8 cellular contexts compared by ENCODE assay signal in the genomic region with DNA sequence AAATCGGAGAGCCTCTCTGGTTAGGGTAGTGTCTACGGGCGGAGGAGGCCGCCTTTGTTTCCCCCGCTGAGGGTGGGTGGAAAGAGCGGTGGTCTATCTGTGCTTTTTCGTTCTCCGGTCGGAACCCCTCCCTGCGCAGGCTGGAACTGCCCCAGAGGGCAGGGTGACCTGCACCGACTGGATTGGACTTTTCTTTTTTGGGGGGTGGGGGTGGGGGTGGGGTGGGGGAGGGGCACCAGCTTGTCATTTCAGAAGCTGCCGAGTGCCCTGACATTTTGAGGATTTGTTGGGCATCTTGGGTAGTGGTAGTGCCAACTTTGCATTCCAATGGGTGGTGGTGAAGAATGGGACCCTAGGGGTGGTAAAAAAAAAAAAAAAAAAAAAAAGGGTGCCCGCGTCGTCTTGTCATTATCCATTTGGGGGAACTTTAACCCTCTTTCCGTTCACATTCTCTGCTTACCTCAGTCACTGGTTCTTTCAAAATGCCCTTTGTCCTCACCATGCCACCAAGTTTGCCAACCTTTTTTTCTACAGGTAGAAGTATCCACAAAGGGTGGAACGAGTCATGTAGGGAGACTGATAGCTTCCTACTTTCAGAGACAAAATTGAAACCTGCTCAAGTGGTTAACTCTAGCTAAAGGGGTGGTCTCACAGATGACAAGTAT. TPM values are rescaled to one million over a fixed set of nuclear protein-coding genes. Genes with fewer than 3 reads are reported as not detected.
DNase-seq lines count a peak whose midpoint lies in the region; ATAC-seq and TF ChIP-seq lines count a peak whose summit lies in the region.

No MANE protein-coding gene starts in this region.

- H3K36me3 ChIP-seq in OCI-LY7 (ENCODE audit: insufficient read depth, low read length) = peaks cover 34% of the 10 kb centered on the region
- H3K36me3 ChIP-seq in mucosa of rectum (ENCODE audit: control insufficient read depth in 2 of 2, insufficient read depth in 2 of 2, low read length in 2 of 2) = no peaks in the 10 kb centered on the region
- no peaks in the 10 kb centered on the region for H3K36me3 ChIP-seq in aorta (ENCODE audit: control insufficient read depth in 1 of 2, insufficient read depth in 2 of 2, low read length in 1 of 2)

- peak overlapping the region; percentile 88 for H3K4me2 ChIP-seq in OCI-LY7 (ENCODE audit: low read length)

- H3K4me3 ChIP-seq in OCI-LY7 (ENCODE audit: low read depth, low read length, poor library complexity, severe bottlenecking) = peak overlapping the region; percentile 99
- peak overlapping the region; percentile 82 to 94 for H3K4me3 ChIP-seq in mucosa of rectum (ENCODE audit: low read length in 2 of 2)
- peak overlapping the region; percentile 73 to 98 for H3K4me3 ChIP-seq in aorta (ENCODE audit: low read length in 2 of 2)

- CTCF ChIA-PET in OCI-LY7 (lab: Charles Lee; ENCODE audit: unreplicated experiment) = no interaction called here

- no peak for DNase-seq in T-helper 1 cell
- DNase-seq in OCI-LY7 (ENCODE audit: low spot score) = peak; percentile 42
- peak in 2 of 3 experiments; percentile 6 to 17 for DNase-seq in effector memory CD8-positive, alpha-beta T cell
- DNase-seq in aorta = peak in 1 of 2 donors; percentile 72
- DNase-seq in activated CD4-positive, CD25-positive, alpha-beta regulatory T cell treated with anti-CD3 and anti-CD28 coated beads, Interleukin-2, amount 50 U/mL, for 72 hours = no peak
- no peak for DNase-seq in activated effector memory CD4-positive, alpha-beta T cell treated with anti-CD3 and anti-CD28 coated beads, Interleukin-2, amount 50 U/mL, for 16 hours

- no peak overlapping the region for H2AFZ ChIP-seq in OCI-LY7 (ENCODE audit: low read length)

- H3K9me2 ChIP-seq in OCI-LY7 (ENCODE audit: insufficient read depth, low read length) = no peaks in the 10 kb centered on the region

- peak overlapping the region; percentile 85 to 87 for H3K9ac ChIP-seq in mucosa of rectum (ENCODE audit: low read depth in 1 of 2, low read length in 2 of 2)

- H3K27me3 ChIP-seq in mucosa of rectum (ENCODE audit: control insufficient read depth in 2 of 2, insufficient read depth in 2 of 2, low read length in 2 of 2) (no peaks in the 10 kb centered on the region), aorta (ENCODE audit: control insufficient read depth in 1 of 2, insufficient read depth in 2 of 2, low read length in 1 of 2) (no peaks in the 10 kb centered on the region)

- POLR2A ChIA-PET in OCI-LY7 (lab: Charles Lee) = interaction anchor here (0.5 to 1.5 kb wide), 8 partner anchors 16 to 595 kb away, joined by 3 to 7 read pairs (median 3); no protein-coding TSS in a partner anchor

- H3K36me3 Mint-ChIP-seq in T-helper 1 cell treated with Interleukin-12 subunit alpha and Interleukin-12 subunit beta and Interleukin-4 antibody, amounts not matched to agents 30 μg/mL and 1 μg/mL, for 36 hours (ENCODE audit: low read depth) = peaks cover 4% of the 10 kb centered on the region
- peaks cover 20% of the 10 kb centered on the region for H3K36me3 Mint-ChIP-seq in effector memory CD8-positive, alpha-beta T cell (ENCODE audit: insufficient read depth)

- peak overlapping the region; percentile 90 for H3K27ac Mint-ChIP-seq in T-helper 1 cell treated with Interleukin-12 subunit alpha and Interleukin-12 subunit beta and Interleukin-4 antibody, amounts not matched to agents 30 μg/mL and 1 μg/mL, for 36 hours
- H3K27ac Mint-ChIP-seq in effector memory CD8-positive, alpha-beta T cell = peak overlapping the region; percentile 35 to 98

- ATAC-seq in effector memory CD8-positive, alpha-beta T cell (replicated peaks) = no peak
- ATAC-seq in aorta (ENCODE audit: low FRiP score) = no peak

- H3K27ac ChIP-seq in OCI-LY7 (ENCODE audit: low read depth, low read length, poor library complexity, severe bottlenecking) (peak overlapping the region; percentile 89), mucosa of rectum (ENCODE audit: low read depth in 2 of 2, low read length in 2 of 2) (peak overlapping the region; percentile 99 to 100), aorta (ENCODE audit: low read depth in 1 of 2, low read length in 2 of 2) (peak overlapping the region; percentile 56 to 79)

- no TSS peak for BruUV-seq in OCI-LY7 (replicated peaks; lab: Mats Ljungman, UMichigan)

- H3K4me3 Mint-ChIP-seq in T-helper 1 cell treated with Interleukin-12 subunit alpha and Interleukin-12 subunit beta and Interleukin-4 antibody, amounts not matched to agents 30 μg/mL and 1 μg/mL, for 36 hours = peak overlapping the region; percentile 91
- H3K4me3 Mint-ChIP-seq in effector memory CD8-positive, alpha-beta T cell = peak overlapping the region; percentile 78 to 84

- no peaks in the 10 kb centered on the region for H3K9me3 Mint-ChIP-seq in T-helper 1 cell treated with Interleukin-12 subunit alpha and Interleukin-12 subunit beta and Interleukin-4 antibody, amounts not matched to agents 30 μg/mL and 1 μg/mL, for 36 hours
- no peaks in the 10 kb centered on the region for H3K9me3 Mint-ChIP-seq in effector memory CD8-positive, alpha-beta T cell

- H3K9me3 ChIP-seq in OCI-LY7 (ENCODE audit: low read length) = no peaks in the 10 kb centered on the region
- no peaks in the 10 kb centered on the region for H3K9me3 ChIP-seq in mucosa of rectum (ENCODE audit: control insufficient read depth in 2 of 2, low read length in 2 of 2)
- H3K9me3 ChIP-seq in aorta (ENCODE audit: control insufficient read depth, low read length) = no peaks in the 10 kb centered on the region

- peaks cover 22% of the 10 kb centered on the region; the same call in 1 of the 2 replicates for H4K20me1 ChIP-seq in OCI-LY7 (ENCODE audit: insufficient read depth, low read length)

- peaks cover 59% of the 10 kb centered on the region for H3K79me2 ChIP-seq in OCI-LY7 (ENCODE audit: insufficient read depth, low read depth, low read length)

- 0% methylated on average over 12 to 17 of the region's 17 CpGs for WGBS in aorta, 2 donors

- intact Hi-C loops in OCI-LY7 (cut with micrococcal nuclease; ENCODE audit: unreplicated experiment) (loop anchor here (10.0 kb wide), 1 partner anchor 307 kb away; the partner anchor contains the start of gene DCAF12), aorta (cut with DNase I) (loop anchor here in 1 of 2 donors (10.0 kb wide), 2 partner anchors 107 to 437 kb away; no protein-coding TSS in a partner anchor)

- peaks cover 65% of the 10 kb centered on the region for H3K4me1 ChIP-seq in OCI-LY7 (ENCODE audit: insufficient read depth, low read length, poor library complexity, severe bottlenecking)
- H3K4me1 ChIP-seq in mucosa of rectum (ENCODE audit: control insufficient read depth in 2 of 2, insufficient read depth in 2 of 2, low read length in 2 of 2) = peaks cover 32 to 42% of the 10 kb centered on the region in 2 donors
- no peaks in the 10 kb centered on the region for H3K4me1 ChIP-seq in aorta (ENCODE audit: control insufficient read depth in 1 of 2, insufficient read depth in 2 of 2, low read length in 2 of 2)

- TF ChIP-seq CTCF in OCI-LY7 (conservative IDR thresholded peaks at IDR 0.05; ENCODE audit: low read length) = no peak

- no peaks in the 10 kb centered on the region for H3K27me3 Mint-ChIP-seq in T-helper 1 cell treated with Interleukin-12 subunit alpha and Interleukin-12 subunit beta and Interleukin-4 antibody, amounts not matched to agents 30 μg/mL and 1 μg/mL, for 36 hours (ENCODE audit: low read depth)
- H3K27me3 Mint-ChIP-seq in effector memory CD8-positive, alpha-beta T cell = no peaks in the 10 kb centered on the region

- peaks cover 44% of the 10 kb centered on the region for H3K4me1 Mint-ChIP-seq in T-helper 1 cell treated with Interleukin-12 subunit alpha and Interleukin-12 subunit beta and Interleukin-4 antibody, amounts not matched to agents 30 μg/mL and 1 μg/mL, for 36 hours (ENCODE audit: low read depth)
- H3K4me1 Mint-ChIP-seq in effector memory CD8-positive, alpha-beta T cell (ENCODE audit: low read depth in 2 of 2) = peaks cover 30 to 42% of the 10 kb centered on the region in 2 donors

RNA-seq across cellular contexts. Expression of gene UBE2R2, which starts 1.3 kb away (rescaled TPM):
- 10.9 and 13.7 TPM in 2 replicates for total RNA-seq in OCI-LY7 (2014; rRNA removed; shearing (Covaris generic))
- total RNA-seq in OCI-LY7 (2022) = 57.3 and 57.9 TPM in 2 replicates
- 10 to 100 TPM; 34.3 to 35.4 TPM for total RNA-seq in aorta
- polyA plus RNA-seq in aorta = 10 to 100 TPM; 18.1 to 19.0 TPM

RNA-seq across cellular contexts. Expression of gene PRSS3, which starts 22.9 kb away (rescaled TPM):
- total RNA-seq in OCI-LY7 (2014; rRNA removed; shearing (Covaris generic)) = not detected in 2 replicates
- not detected in 2 replicates for total RNA-seq in OCI-LY7 (2022)
- total RNA-seq in aorta = not detected
- 10 to 100 TPM in 1 of 2 donors, 1 to 10 TPM in 1; 2.0 to 59.5 TPM for polyA plus RNA-seq in aorta

Comparison
In these comparisons a context has a peak if more than half of its experiments do, and no peak if none do; other contexts are left out.
1. DNase-seq: peak in OCI-LY7 (single experiment) and effector memory CD8-positive, alpha-beta T cell (2 of 3); none in T-helper 1 cell (0 of 5), activated CD4-positive, CD25-positive, alpha-beta regulatory T cell treated with anti-CD3 and anti-CD28 coated beads, Interleukin-2, amount 50 U/mL, for 72 hours (single experiment) and activated effector memory CD4-positive, alpha-beta T cell treated with anti-CD3 and anti-CD28 coated beads, Interleukin-2, amount 50 U/mL, for 16 hours (single experiment).
2. Peak in every context shown above with its lines, with median percentiles within 50 percentile points of each other: H3K27ac ChIP-seq and H3K4me3 ChIP-seq.